ENCODE assay signal across 10 cellular contexts in the genomic region with DNA sequence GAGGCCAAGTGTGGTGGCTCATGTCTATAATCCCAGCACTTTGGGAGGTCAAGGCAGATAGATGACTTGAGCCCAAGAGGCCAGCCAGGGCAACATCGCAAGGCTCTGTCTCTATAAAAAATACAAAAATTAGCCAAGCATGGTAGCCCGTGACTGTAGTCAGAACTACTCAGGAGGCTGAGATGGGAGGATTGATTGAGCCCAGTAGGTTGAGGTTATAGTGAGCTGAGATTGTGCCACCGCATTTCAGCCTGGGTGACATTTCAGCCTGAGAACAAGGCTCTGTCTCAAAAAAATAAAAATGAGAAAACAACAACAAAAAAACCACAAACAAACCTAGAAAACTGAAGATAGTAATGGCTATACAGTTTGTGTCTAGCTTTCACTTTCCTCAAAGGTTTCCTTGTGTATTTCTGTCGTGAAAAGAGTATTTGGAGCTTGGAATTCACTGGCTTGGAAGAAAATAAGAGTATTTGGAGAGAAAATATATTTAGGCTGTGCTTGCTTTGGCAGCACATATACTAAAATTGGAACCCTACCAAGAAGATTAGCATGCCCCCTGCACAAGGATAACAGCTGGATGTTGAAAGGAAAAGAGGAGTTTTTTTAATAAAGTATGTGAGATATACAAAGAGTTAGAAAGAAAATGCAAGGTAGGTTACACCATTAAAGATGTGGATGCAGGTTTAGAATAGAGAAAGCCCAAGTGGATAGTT. TPM values are rescaled to one million over a fixed set of nuclear protein-coding genes. Genes with fewer than 3 reads are reported as not detected.
DNase-seq lines count a peak whose midpoint lies in the region; ATAC-seq and TF ChIP-seq lines count a peak whose summit lies in the region.
"Had no signal": no experiment of that assay in that cellular context is flagged by ENCODE, and none has a peak within 500 bp of the region (broad histone marks: within the 10 kb centered on the region; RNA-seq: fewer than 3 reads in every experiment).

No MANE protein-coding gene starts in this region.

- TF ChIP-seq CTCF in Calu3 (IDR thresholded peaks at IDR 0.05; ENCODE audit: unreplicated experiment) (no peak), Peyer's patch (IDR thresholded peaks at IDR 0.05) (no peak), dorsolateral prefrontal cortex (IDR thresholded peaks at IDR 0.05 in 54 of 56, conservative IDR thresholded peaks at IDR 0.05 in 2 of 56; ENCODE audit: low read depth in 1 of 56, partially characterized antibody in 56 of 56) (no peak), prostate gland (IDR thresholded peaks at IDR 0.05) (no peak)

- TF ChIP-seq POLR2A in Peyer's patch (IDR thresholded peaks at IDR 0.05) (no peak), prostate gland (IDR thresholded peaks at IDR 0.05) (no peak)

- no peaks in the 10 kb centered on the region for H3K27me3 Mint-ChIP-seq in Calu3 (ENCODE audit: unreplicated experiment)

- no peaks in the 10 kb centered on the region for H3K27me3 ChIP-seq in Peyer's patch
- no peaks in the 10 kb centered on the region for H3K27me3 ChIP-seq in dorsolateral prefrontal cortex
- H3K27me3 ChIP-seq in prostate gland (replicated peaks; ENCODE audit: insufficient read depth): no peaks in the 10 kb centered on the region
- H3K27me3 ChIP-seq: neutrophil had no signal

- BruUV-seq in Calu3 (replicated peaks; lab: Mats Ljungman, UMichigan): no TSS peak

- H3K4me3 ChIP-seq in Peyer's patch (peak overlapping the region in 1 of 4 donors; percentile 16), dorsolateral prefrontal cortex (peak overlapping the region in 44 of 59 donors; percentile 2 to 51 (median 23)), prostate gland (no peak overlapping the region)

- no peak for ATAC-seq in HG03354 (IDR thresholded peaks at IDR 0.05; ENCODE audit: poor library complexity, severe bottlenecking, unreplicated experiment)
- ATAC-seq in HG03025 (IDR thresholded peaks at IDR 0.05; ENCODE audit: low FRiP score, unreplicated experiment): no peak
- no peak for ATAC-seq in GM18858 (IDR thresholded peaks at IDR 0.05; ENCODE audit: unreplicated experiment)

- H3K36me3 ChIP-seq in Peyer's patch (no peaks in the 10 kb centered on the region), prostate gland (no peaks in the 10 kb centered on the region)
- H3K36me3 ChIP-seq: neutrophil had no signal

- H3K4me1 Mint-ChIP-seq in Calu3 (ENCODE audit: low read depth, unreplicated experiment): peaks cover 31% of the 10 kb centered on the region

- intact Hi-C loops in Calu3 (cut with micrococcal nuclease; ENCODE audit: unreplicated experiment): no loop called here
- intact Hi-C loops in dorsolateral prefrontal cortex (cut with DNase I): no loop called here
- intact Hi-C loops in prostate gland (cut with DNase I): no loop called here

- WGBS in prostate gland: 65% methylated on average over 4 of the region's 4 CpGs

- no peaks in the 10 kb centered on the region for H3K9me3 Mint-ChIP-seq in Calu3 (ENCODE audit: low read depth, unreplicated experiment)

- H3K4me3 Mint-ChIP-seq in Calu3 (ENCODE audit: low read depth, unreplicated experiment): peak overlapping the region; percentile 66

- H3K4me1 ChIP-seq in Peyer's patch: peaks cover 0 to 40% (median 8%) of the 10 kb centered on the region in 4 donors
- no peaks in the 10 kb centered on the region for H3K4me1 ChIP-seq in prostate gland (replicated peaks)

- no peak for DNase-seq in Calu3
- DNase-seq in Peyer's patch: no peak
- DNase-seq in dorsolateral prefrontal cortex: no peak
- DNase-seq in prostate gland (ENCODE audit: low spot score): no peak
- DNase-seq in AG20443 (ENCODE audit: low spot score): no peak

- no peaks in the 10 kb centered on the region for H3K9me3 ChIP-seq in Peyer's patch
- no peaks in the 10 kb centered on the region for H3K9me3 ChIP-seq in prostate gland
- H3K9me3 ChIP-seq: neutrophil had no signal

- CTCF ChIA-PET in Calu3 (lab: Charles Lee): no interaction called here

- H3K27ac ChIP-seq in Peyer's patch: peak overlapping the region; percentile 65 to 91 (median 78)
- peak overlapping the region in 37 of 59 donors; percentile 1 to 76 (median 40) for H3K27ac ChIP-seq in dorsolateral prefrontal cortex
- peak overlapping the region; percentile 70 to 75 for H3K27ac ChIP-seq in prostate gland
- H3K27ac ChIP-seq: HL-60, neutrophil had no signal

- H3K36me3 Mint-ChIP-seq in Calu3 (ENCODE audit: insufficient read depth, unreplicated experiment): peaks cover 31% of the 10 kb centered on the region

- H3K27ac Mint-ChIP-seq in Calu3 (ENCODE audit: unreplicated experiment): peak overlapping the region; percentile 97

RNA-seq across cellular contexts. Expression of a gene that starts 3.9 kb away (rescaled TPM):
- total RNA-seq in Calu3 (2022) (69.4 and 85.6 TPM in 2 replicates), Peyer's patch (100 to 1,000 TPM in 2 of 4 donors, 10 to 100 TPM in 2; 33.8 to 160 (median 92.3) TPM), dorsolateral prefrontal cortex (1 to 10 TPM; 1.5 to 9.7 (median 3.6) TPM), prostate gland (1 to 10 TPM; 5.2 to 9.2 TPM)

RNA-seq across cellular contexts. Expression of a gene that starts 33.6 kb away (rescaled TPM):
- 28.3 and 32.6 TPM in 2 replicates for total RNA-seq in Calu3 (2022)
- total RNA-seq in Peyer's patch: 10 to 100 TPM; 30.5 to 88.8 (median 60.8) TPM
- total RNA-seq in dorsolateral prefrontal cortex: 10 to 100 TPM; 29.0 to 61.1 (median 39.8) TPM
- total RNA-seq in prostate gland: 10 to 100 TPM; 48.7 to 54.5 TPM

Comparison
In these comparisons a context has a peak if more than half of its experiments do, and no peak if none do; other contexts are left out.
1. H3K4me3 ChIP-seq: peak in dorsolateral prefrontal cortex (44 of 59); none in prostate gland (0 of 2).
2. Peak in every context shown above with its lines, with median percentiles within 50 percentile points of each other: H3K27ac ChIP-seq.